Comparison of ENCODE assay signal across 12 cellular contexts in genomic region chr3:126468028-126468891, GRCh38. TPM values are rescaled to one million over a fixed set of nuclear protein-coding genes. Genes with fewer than 3 reads are reported as not detected.
DNase-seq lines count a peak whose midpoint lies in the region; ATAC-seq and TF ChIP-seq lines count a peak whose summit lies in the region.
"Had no signal": no experiment of that assay in that cellular context is flagged by ENCODE, and none has a peak within 500 bp of the region (broad histone marks: within the 10 kb centered on the region; RNA-seq: fewer than 3 reads in every experiment).

No MANE protein-coding gene starts in this region.

- H3K4me1 Mint-ChIP-seq in activated CD4-positive, alpha-beta T cell treated with anti-CD3 and anti-CD28 coated beads, Interleukin-2, amount 10 ng/mL, durations not matched to agents 24 days and 14 days = peaks cover 29% of the 10 kb centered on the region

- no peak for DNase-seq in activated CD4-positive, alpha-beta T cell treated with anti-CD3 and anti-CD28 coated beads, Interleukin-2, amount 10 ng/mL, durations not matched to agents 24 days and 14 days
- DNase-seq in activated CD4-positive, alpha-beta T cell treated with anti-CD3 and anti-CD28 coated beads, Interleukin-2, amount 50 U/mL, for 48 hours = no peak
- DNase-seq in NOMO-1 treated with dmso at 0.1 percent for 144 hours (lab: John Stamatoyannopoulos, UW; ENCODE audit: unreplicated experiment) (peak; percentile 29), fibroblast of mammary gland (ENCODE audit: low read depth) (peak; percentile 54), sciatic nerve (ENCODE audit: low spot score) (peak; percentile 49), DMS79 treated with DMSO at 0.1 percent for 48 hours (lab: John Stamatoyannopoulos, UW) (no peak)
- DNase-seq: activated B cell treated with CpG ODN at 0.5 μM for 24 hours, trophoblast cell had no signal

- H3K27ac Mint-ChIP-seq in activated CD4-positive, alpha-beta T cell treated with anti-CD3 and anti-CD28 coated beads, Interleukin-2, amount 10 ng/mL, durations not matched to agents 24 days and 14 days = peak overlapping the region; percentile 12
- H3K27ac Mint-ChIP-seq: activated B cell treated with CpG ODN at 0.5 μM for 24 hours had no signal

- no peak overlapping the region for H3K4me3 Mint-ChIP-seq in activated CD4-positive, alpha-beta T cell treated with anti-CD3 and anti-CD28 coated beads, Interleukin-2, amount 10 ng/mL, durations not matched to agents 24 days and 14 days
- H3K4me3 Mint-ChIP-seq: activated B cell treated with CpG ODN at 0.5 μM for 24 hours had no signal

- TF ChIP-seq CTCF in fibroblast of mammary gland (conservative IDR thresholded peaks at IDR 0.05; ENCODE audit: control insufficient read depth, insufficient read depth, low read depth, low read length) = no peak

- H3K9me3 Mint-ChIP-seq in activated CD4-positive, alpha-beta T cell treated with anti-CD3 and anti-CD28 coated beads, Interleukin-2, amount 10 ng/mL, durations not matched to agents 24 days and 14 days = no peaks in the 10 kb centered on the region
- H3K9me3 Mint-ChIP-seq: activated B cell treated with CpG ODN at 0.5 μM for 24 hours had no signal

- peaks cover 75% of the 10 kb centered on the region for H3K36me3 Mint-ChIP-seq in activated CD4-positive, alpha-beta T cell treated with anti-CD3 and anti-CD28 coated beads, Interleukin-2, amount 10 ng/mL, durations not matched to agents 24 days and 14 days (ENCODE audit: low read depth)

- H3K27me3 Mint-ChIP-seq in activated CD4-positive, alpha-beta T cell treated with anti-CD3 and anti-CD28 coated beads, Interleukin-2, amount 10 ng/mL, durations not matched to agents 24 days and 14 days = no peaks in the 10 kb centered on the region
- H3K27me3 Mint-ChIP-seq: activated B cell treated with CpG ODN at 0.5 μM for 24 hours had no signal

- intact Hi-C loops in activated CD4-positive, alpha-beta T cell treated with anti-CD3 and anti-CD28 coated beads, Interleukin-2, amount 10 ng/mL, durations not matched to agents 24 days and 14 days (cut with micrococcal nuclease) = no loop called here
- intact Hi-C loops in sciatic nerve (cut with DNase I) = no loop called here

- no peak overlapping the region for H3K4me3 ChIP-seq in fibroblast of mammary gland (ENCODE audit: control insufficient read depth, low read depth, low read length)
- H3K4me3 ChIP-seq: A549 had no signal

- ATAC-seq in sciatic nerve (no peak), HG02763 (IDR thresholded peaks at IDR 0.05; ENCODE audit: unreplicated experiment) (no peak), HG02973 (IDR thresholded peaks at IDR 0.05; ENCODE audit: unreplicated experiment) (no peak)
- ATAC-seq: A549 had no signal

RNA-seq across cellular contexts. Expression of gene ZXDC, which starts 7.4 kb away (rescaled TPM):
- 29.2 and 29.4 TPM in 2 replicates for total RNA-seq in activated CD4-positive, alpha-beta T cell treated with anti-CD3 and anti-CD28 coated beads, Interleukin-2, amount 10 ng/mL, durations not matched to agents 24 days and 14 days
- 39.7 TPM for total RNA-seq in sciatic nerve

RNA-seq across cellular contexts. Expression of gene UROC1, which starts 49.3 kb away (rescaled TPM):
- total RNA-seq in activated CD4-positive, alpha-beta T cell treated with anti-CD3 and anti-CD28 coated beads, Interleukin-2, amount 10 ng/mL, durations not matched to agents 24 days and 14 days = not detected in 2 replicates
- not detected for total RNA-seq in sciatic nerve
- total RNA-seq: activated B cell treated with CpG ODN at 0.5 μM for 24 hours, Daoy had no signal

RNA-seq across cellular contexts. Expression of gene CHST13, which starts 55.7 kb away (rescaled TPM):
- total RNA-seq in activated CD4-positive, alpha-beta T cell treated with anti-CD3 and anti-CD28 coated beads, Interleukin-2, amount 10 ng/mL, durations not matched to agents 24 days and 14 days = not detected in 2 replicates
- total RNA-seq in sciatic nerve = 0.89 TPM
- total RNA-seq: activated B cell treated with CpG ODN at 0.5 μM for 24 hours, Daoy had no signal

Comparison
In these comparisons a context has a peak if more than half of its experiments do, and no peak if none do; other contexts are left out.
1. DNase-seq: peak in NOMO-1 treated with dmso at 0.1 percent for 144 hours (single experiment), fibroblast of mammary gland (single experiment) and sciatic nerve (single experiment); none in activated CD4-positive, alpha-beta T cell treated with anti-CD3 and anti-CD28 coated beads, Interleukin-2, amount 10 ng/mL, durations not matched to agents 24 days and 14 days (single experiment), activated CD4-positive, alpha-beta T cell treated with anti-CD3 and anti-CD28 coated beads, Interleukin-2, amount 50 U/mL, for 48 hours (0 of 2) and DMS79 treated with DMSO at 0.1 percent for 48 hours (single experiment).